11 cellular contexts compared by ENCODE assay signal in the genomic region with DNA sequence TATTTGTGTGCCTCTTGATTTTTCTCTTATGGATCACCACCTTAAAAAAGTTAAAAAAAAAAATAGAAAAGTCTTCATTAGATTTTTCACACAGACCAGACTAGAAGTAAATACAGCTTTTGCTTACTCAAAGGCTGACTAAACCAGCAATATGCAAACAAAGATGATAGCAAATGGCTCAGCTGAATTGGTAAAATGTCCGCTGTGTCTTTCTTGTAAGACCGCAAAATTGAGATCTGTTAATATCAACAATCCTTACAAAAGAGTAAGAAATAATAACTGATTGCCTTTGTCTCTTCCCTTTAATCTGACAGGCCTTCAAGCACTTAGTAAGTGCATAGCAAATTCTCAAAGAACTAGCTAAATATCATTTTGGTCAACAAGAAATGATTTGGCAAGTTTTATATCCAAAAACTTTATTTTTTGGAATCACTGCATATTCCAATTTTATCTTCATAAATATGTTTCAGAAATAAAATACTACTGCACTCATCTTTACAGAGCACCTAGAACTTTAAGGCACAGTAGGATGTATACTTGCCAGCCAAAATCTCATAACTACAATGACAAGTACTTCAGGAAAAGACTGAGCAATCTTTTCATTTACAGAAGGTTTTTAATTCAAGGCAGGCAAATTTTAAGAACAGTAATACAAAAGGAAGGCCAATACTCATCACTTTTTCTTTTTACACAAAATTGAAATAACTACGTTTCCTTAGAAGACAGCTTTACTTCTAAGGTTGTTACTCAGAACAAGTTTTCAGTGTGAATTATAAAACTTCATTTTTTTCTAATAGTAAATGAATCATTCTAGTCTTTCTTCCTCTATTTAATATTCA. TPM values are rescaled to one million over a fixed set of nuclear protein-coding genes. Genes with fewer than 3 reads are reported as not detected.
DNase-seq lines count a peak whose midpoint lies in the region; ATAC-seq and TF ChIP-seq lines count a peak whose summit lies in the region.
"Had no signal": no experiment of that assay in that cellular context is flagged by ENCODE, and none has a peak within 500 bp of the region (broad histone marks: within the 10 kb centered on the region; RNA-seq: fewer than 3 reads in every experiment).

No MANE protein-coding gene starts in this region.

- TF ChIP-seq CTCF in CD8-positive, alpha-beta T cell (IDR thresholded peaks at IDR 0.05) = no peak
- no peak for TF ChIP-seq CTCF in body of pancreas (IDR thresholded peaks at IDR 0.05)

- DNase-seq in CD8-positive, alpha-beta T cell = no peak
- DNase-seq in Karpas-422 = peak; percentile 82
- no peak for DNase-seq in body of pancreas
- no peak for DNase-seq in naive thymus-derived CD8-positive, alpha-beta T cell
- DNase-seq in Ammon's horn (ENCODE audit: low spot score) = no peak
- no peak for DNase-seq in HEK293T (ENCODE audit: extremely low spot score)
- DNase-seq: NCI-H1436; stimulated activated CD4-positive, alpha-beta T cell treated with anti-CD3 and anti-CD28 coated beads, Interleukin-2, amount 100 ng/mL, for 24 hours had no signal

- CTCF ChIA-PET in CD8-positive, alpha-beta T cell (lab: Charles Lee) = interaction anchor here (1.0 to 2.4 kb wide), 4 partner anchors 28 to 43 kb away, joined by 4 to 14 read pairs (median 6); partner anchors contain the start of gene WBP4
- CTCF ChIA-PET in HEK293T (lab: Yijun Ruan, JAX) = no interaction called here

- 36 to 41% methylated on average over 3 of the region's 3 CpGs for WGBS in body of pancreas, 2 donors

- no peaks in the 10 kb centered on the region for H3K27me3 ChIP-seq in CD8-positive, alpha-beta T cell (ENCODE audit: insufficient read depth, low read length)
- H3K27me3 ChIP-seq in Karpas-422 (ENCODE audit: low read length) = no peaks in the 10 kb centered on the region
- no peaks in the 10 kb centered on the region for H3K27me3 ChIP-seq in body of pancreas
- H3K27me3 ChIP-seq: cardiac muscle cell had no signal

- peak overlapping the region; percentile 79 for H3K9ac ChIP-seq in Karpas-422 (ENCODE audit: low read length)

- H4K20me1 ChIP-seq in Karpas-422 (ENCODE audit: insufficient read depth, low read depth, low read length) = no peaks in the 10 kb centered on the region

- intact Hi-C loops in CD8-positive, alpha-beta T cell (cut with DNase I, micrococcal nuclease) = loop anchor here (1.0 to 2.0 kb wide), 3 partner anchors 13 to 43 kb away; partner anchors contain the start of gene WBP4 (in 1 of the 2)
- intact Hi-C loops in body of pancreas (cut with DNase I) = no loop called here

- no peaks in the 10 kb centered on the region for H3K9me2 ChIP-seq in Karpas-422 (replicated peaks; ENCODE audit: insufficient read depth, low read length)

- peak overlapping the region; percentile 81 for H3K4me2 ChIP-seq in Karpas-422 (ENCODE audit: low read depth, low read length, poor library complexity, severe bottlenecking)

- peak overlapping the region; percentile 95 for H3K27ac ChIP-seq in CD8-positive, alpha-beta T cell (ENCODE audit: low read depth, low read length)
- H3K27ac ChIP-seq in Karpas-422 (ENCODE audit: low read length) (peak overlapping the region; percentile 95), body of pancreas (peak overlapping the region; percentile 39 to 95 (median 88))
- H3K27ac ChIP-seq: cardiac muscle cell had no signal

- no peak overlapping the region for H2AFZ ChIP-seq in Karpas-422 (ENCODE audit: low read length)

- H3K4me3 ChIP-seq in CD8-positive, alpha-beta T cell (ENCODE audit: low read depth, low read length) = peak overlapping the region; percentile 40
- H3K4me3 ChIP-seq in Karpas-422 (ENCODE audit: low read length) (peak overlapping the region; percentile 81), body of pancreas (peak overlapping the region in 1 of 2 donors; percentile 9)
- H3K4me3 ChIP-seq: cardiac muscle cell had no signal

- no peaks in the 10 kb centered on the region for H3K27me3 Mint-ChIP-seq in CD8-positive, alpha-beta T cell (ENCODE audit: low read depth)
- H3K27me3 Mint-ChIP-seq in naive thymus-derived CD8-positive, alpha-beta T cell = no peaks in the 10 kb centered on the region

- peaks cover 60% of the 10 kb centered on the region for H3K79me2 ChIP-seq in Karpas-422 (ENCODE audit: low read length)

- H3K4me1 ChIP-seq in CD8-positive, alpha-beta T cell (ENCODE audit: insufficient read depth, low read length) = peaks cover 31% of the 10 kb centered on the region
- H3K4me1 ChIP-seq in Karpas-422 (ENCODE audit: low read length) (peaks cover 35% of the 10 kb centered on the region), body of pancreas (peaks cover 72% of the 10 kb centered on the region)

- POLR2A ChIA-PET in CD8-positive, alpha-beta T cell (lab: Charles Lee) = interaction anchor here (0.7 to 4.9 kb wide), 11 partner anchors 10 to 475 kb away, joined by 3 to 45 read pairs (median 5); partner anchors contain the start of genes MTRF1 and WBP4
- POLR2A ChIA-PET in naive thymus-derived CD8-positive, alpha-beta T cell (lab: Charles Lee) = interaction anchor here (0.7 to 4.7 kb wide), 9 partner anchors 10 to 96 kb away, joined by 3 to 51 read pairs (median 8); partner anchors contain the start of gene WBP4
- POLR2A ChIA-PET in HEK293T (lab: Yijun Ruan, JAX) = no interaction called here

- TF ChIP-seq POLR2A in body of pancreas (IDR thresholded peaks at IDR 0.05) = no peak
- no peak for TF ChIP-seq POLR2A in GM18505 (IDR thresholded peaks at IDR 0.05; ENCODE audit: borderline replicate concordance, extremely low read depth, insufficient read depth, insufficient read length)

- peak overlapping the region; percentile 88 for H3K4me3 Mint-ChIP-seq in CD8-positive, alpha-beta T cell
- peak overlapping the region; percentile 80 to 96 (median 92) for H3K4me3 Mint-ChIP-seq in naive thymus-derived CD8-positive, alpha-beta T cell

- H3K9me3 Mint-ChIP-seq in CD8-positive, alpha-beta T cell = no peaks in the 10 kb centered on the region
- H3K9me3 Mint-ChIP-seq in naive thymus-derived CD8-positive, alpha-beta T cell = no peaks in the 10 kb centered on the region

- H3K36me3 Mint-ChIP-seq in CD8-positive, alpha-beta T cell = peaks cover 18% of the 10 kb centered on the region
- H3K36me3 Mint-ChIP-seq in naive thymus-derived CD8-positive, alpha-beta T cell = peaks cover 0 to 4% (median 4%) of the 10 kb centered on the region in 3 donors

- peaks cover 51% of the 10 kb centered on the region for H3K4me1 Mint-ChIP-seq in CD8-positive, alpha-beta T cell (ENCODE audit: low read depth)
- H3K4me1 Mint-ChIP-seq in naive thymus-derived CD8-positive, alpha-beta T cell = peaks cover 23 to 61% (median 49%) of the 10 kb centered on the region in 4 donors

- H3K36me3 ChIP-seq in CD8-positive, alpha-beta T cell (ENCODE audit: insufficient read depth, low read length) = no peaks in the 10 kb centered on the region
- H3K36me3 ChIP-seq in Karpas-422 (ENCODE audit: insufficient read depth, low read length) (peaks cover 25% of the 10 kb centered on the region), body of pancreas (replicated peaks in 1 of 2; ENCODE audit: insufficient read depth in 1 of 2, low read depth in 2 of 2) (no peaks in the 10 kb centered on the region)
- H3K36me3 ChIP-seq: cardiac muscle cell had no signal

- H3K9me3 ChIP-seq in CD8-positive, alpha-beta T cell (ENCODE audit: low read length) = no peaks in the 10 kb centered on the region
- H3K9me3 ChIP-seq in Karpas-422 (ENCODE audit: low read length) (no peaks in the 10 kb centered on the region), body of pancreas (no peaks in the 10 kb centered on the region)

- no peak for ATAC-seq in CD8-positive, alpha-beta T cell
- ATAC-seq in body of pancreas (no peak), GM18505 (IDR thresholded peaks at IDR 0.05; ENCODE audit: unreplicated experiment) (no peak), HG02678 (IDR thresholded peaks at IDR 0.05; ENCODE audit: unreplicated experiment) (no peak)
- ATAC-seq in naive thymus-derived CD8-positive, alpha-beta T cell = no peak

- H3K27ac Mint-ChIP-seq in CD8-positive, alpha-beta T cell = peak overlapping the region; percentile 94
- H3K27ac Mint-ChIP-seq in naive thymus-derived CD8-positive, alpha-beta T cell = peak overlapping the region; percentile 91 to 98 (median 96)

TF ChIP-seq in HEK293T, 16 proteins besides CTCF, POLR2A, EP300 and RAD21:
- TF ChIP-seq BHLHE40 (IDR thresholded peaks at IDR 0.05; ENCODE audit: borderline replicate concordance) = no peak
- no peak for TF ChIP-seq ARNT (IDR thresholded peaks at IDR 0.05)
- no peak for TF ChIP-seq L3MBTL2 (conservative IDR thresholded peaks at IDR 0.05)
- no peak for TF ChIP-seq FOXK2 (IDR thresholded peaks at IDR 0.05)
- TF ChIP-seq PKNOX1 (IDR thresholded peaks at IDR 0.05) = no peak
- no peak for TF ChIP-seq LEF1 (IDR thresholded peaks at IDR 0.05; ENCODE audit: borderline replicate concordance)
- TF ChIP-seq CTBP1 (IDR thresholded peaks at IDR 0.05; ENCODE audit: borderline replicate concordance) = no peak
- TF ChIP-seq FOXM1 (IDR thresholded peaks at IDR 0.05; ENCODE audit: borderline replicate concordance) = no peak
- TF ChIP-seq TARDBP (IDR thresholded peaks at IDR 0.05) = no peak
- TF ChIP-seq SP1 (IDR thresholded peaks at IDR 0.05) = no peak
- TF ChIP-seq NFRKB (IDR thresholded peaks at IDR 0.05) = no peak
- no peak for TF ChIP-seq HDGF (IDR thresholded peaks at IDR 0.05; ENCODE audit: borderline replicate concordance)
- no peak for TF ChIP-seq ZNF384 (IDR thresholded peaks at IDR 0.05)
- no peak for TF ChIP-seq FOXA1 (IDR thresholded peaks at IDR 0.05)
- no peak for TF ChIP-seq ELF4 (IDR thresholded peaks at IDR 0.05)
- TF ChIP-seq SUZ12 (IDR thresholded peaks at IDR 0.05) = no peak

RNA-seq across cellular contexts. Expression of gene ELF1, which starts 1.2 kb away (rescaled TPM):
- total RNA-seq in CD8-positive, alpha-beta T cell = 100 to 1,000 TPM; 308 to 313 TPM
- total RNA-seq in Karpas-422 (2014; rRNA removed; shearing (Covaris generic); ENCODE audit: low replicate concordance) = 66.1 and 84.0 TPM in 2 replicates
- total RNA-seq in body of pancreas = 10 to 100 TPM; 40.5 to 61.7 TPM
- total RNA-seq in naive thymus-derived CD8-positive, alpha-beta T cell = 100 to 1,000 TPM; 184 to 200 TPM
- polyA plus RNA-seq in naive thymus-derived CD8-positive, alpha-beta T cell = 100 to 1,000 TPM; 127 to 155 (median 130) TPM

RNA-seq across cellular contexts. Expression of gene WBP4, which starts 43.3 kb away (rescaled TPM):
- 1 to 10 TPM; 6.1 to 7.2 TPM for total RNA-seq in CD8-positive, alpha-beta T cell
- 4.5 and 6.0 TPM in 2 replicates for total RNA-seq in Karpas-422 (2014; rRNA removed; shearing (Covaris generic); ENCODE audit: low replicate concordance)
- total RNA-seq in body of pancreas = 1 to 10 TPM; 5.3 to 8.6 TPM
- 1 to 10 TPM; 8.8 to 9.0 TPM for total RNA-seq in naive thymus-derived CD8-positive, alpha-beta T cell
- polyA plus RNA-seq in naive thymus-derived CD8-positive, alpha-beta T cell = 1 to 10 TPM; 3.7 to 4.9 (median 3.9) TPM
